ENCODE assay signal across 10 cellular contexts in the genomic region with DNA sequence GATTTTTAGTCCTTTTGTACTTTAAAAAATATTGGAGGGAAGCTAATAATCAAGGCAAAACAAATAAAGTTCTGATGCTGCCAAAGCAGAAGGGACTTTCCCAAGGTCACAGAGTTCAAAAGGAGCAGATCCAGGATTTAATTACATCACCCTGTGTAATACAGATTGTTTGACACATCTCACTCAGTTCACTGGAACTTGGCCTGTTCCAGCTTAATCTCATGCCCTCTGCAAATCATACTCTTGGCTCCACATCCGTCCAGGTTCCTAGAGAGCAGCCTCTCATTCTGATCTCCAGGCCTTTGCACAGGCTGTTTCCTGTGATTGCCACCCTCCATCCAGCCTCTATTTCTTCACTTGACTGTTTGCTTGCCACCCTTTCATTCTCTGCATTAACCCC.
"Had no signal": no experiment of that assay in that cellular context is flagged by ENCODE, and none has a peak within 500 bp of the region (broad histone marks: within the 10 kb centered on the region; RNA-seq: fewer than 3 reads in every experiment).

No MANE protein-coding gene starts in this region.

- H3K36me3 ChIP-seq: gastroesophageal sphincter, stomach, thoracic aorta had no signal

- DNase-seq: activated B cell treated with CpG ODN at 0.5 μM for 24 hours; activated CD4-positive, alpha-beta T cell treated with anti-CD3 and anti-CD28 coated beads, Interleukin-2, amount 10 ng/mL, durations not matched to agents 7 days and 5 days; activated effector memory CD4-positive, alpha-beta T cell treated with Interleukin-2 at 50 U/mL for 16 hours; activated T-cell treated with anti-CD3 and anti-CD28 coated beads, Interleukin-2, amount 50 U/mL, for 1 hour; hippocampal formation; mesendoderm; stomach had no signal

- ATAC-seq: gastroesophageal sphincter, SK-N-SH treated with all-trans-retinoic acid at 6 μM for 48 hours had no signal

- H3K9me3 ChIP-seq: gastroesophageal sphincter, stomach, thoracic aorta had no signal

- H3K4me3 ChIP-seq: gastroesophageal sphincter, stomach, thoracic aorta had no signal

- H3K27me3 ChIP-seq: gastroesophageal sphincter, stomach had no signal

- H3K27ac ChIP-seq: gastroesophageal sphincter, thoracic aorta had no signal
